ENCODE assay signal across 1 cellular context in the genomic region with DNA sequence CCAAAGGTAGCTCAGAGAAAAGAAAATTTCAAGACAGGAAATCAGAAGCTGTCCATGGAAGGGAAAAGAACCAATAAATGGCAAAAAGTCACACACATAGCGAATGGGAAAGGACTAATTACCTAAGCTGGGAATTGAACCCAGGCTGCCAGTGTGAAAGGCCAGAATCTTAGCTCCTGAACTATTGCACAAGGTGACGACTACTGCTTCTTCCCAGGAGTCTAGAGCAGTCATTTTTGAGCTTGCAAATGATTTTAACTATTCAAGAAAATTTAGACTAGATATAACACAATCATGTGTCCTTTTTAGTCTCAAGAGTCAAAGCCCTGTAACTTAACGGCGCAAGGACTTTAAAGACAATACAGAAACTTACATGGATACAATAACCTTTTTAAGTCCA.
TF ChIP-seq lines count a peak whose summit lies in the region.

No MANE protein-coding gene starts in this region.

TF ChIP-seq in HEK293, 187 proteins besides CTCF, POLR2A, EP300 and RAD21 (continued from another document):
- TF ChIP-seq, protein P1, sequence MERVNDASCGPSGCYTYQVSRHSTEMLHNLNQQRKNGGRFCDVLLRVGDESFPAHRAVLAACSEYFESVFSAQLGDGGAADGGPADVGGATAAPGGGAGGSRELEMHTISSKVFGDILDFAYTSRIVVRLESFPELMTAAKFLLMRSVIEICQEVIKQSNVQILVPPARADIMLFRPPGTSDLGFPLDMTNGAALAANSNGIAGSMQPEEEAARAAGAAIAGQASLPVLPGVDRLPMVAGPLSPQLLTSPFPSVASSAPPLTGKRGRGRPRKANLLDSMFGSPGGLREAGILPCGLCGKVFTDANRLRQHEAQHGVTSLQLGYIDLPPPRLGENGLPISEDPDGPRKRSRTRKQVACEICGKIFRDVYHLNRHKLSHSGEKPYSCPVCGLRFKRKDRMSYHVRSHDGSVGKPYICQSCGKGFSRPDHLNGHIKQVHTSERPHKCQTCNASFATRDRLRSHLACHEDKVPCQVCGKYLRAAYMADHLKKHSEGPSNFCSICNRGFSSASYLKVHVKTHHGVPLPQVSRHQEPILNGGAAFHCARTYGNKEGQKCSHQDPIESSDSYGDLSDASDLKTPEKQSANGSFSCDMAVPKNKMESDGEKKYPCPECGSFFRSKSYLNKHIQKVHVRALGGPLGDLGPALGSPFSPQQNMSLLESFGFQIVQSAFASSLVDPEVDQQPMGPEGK (tag by site-specific recombination; IDR thresholded peaks at IDR 0.05), result no peak
- TF ChIP-seq ZNF660 (tag by site-specific recombination; IDR thresholded peaks at IDR 0.05), result peak; percentile 71
- 0 out of 2 replicates have a peak, but pooled peaks have one; percentile 13 for TF ChIP-seq SP7 (tag by site-specific recombination; IDR thresholded peaks at IDR 0.05)
